30 cellular contexts compared by ENCODE assay signal in the genomic region with DNA sequence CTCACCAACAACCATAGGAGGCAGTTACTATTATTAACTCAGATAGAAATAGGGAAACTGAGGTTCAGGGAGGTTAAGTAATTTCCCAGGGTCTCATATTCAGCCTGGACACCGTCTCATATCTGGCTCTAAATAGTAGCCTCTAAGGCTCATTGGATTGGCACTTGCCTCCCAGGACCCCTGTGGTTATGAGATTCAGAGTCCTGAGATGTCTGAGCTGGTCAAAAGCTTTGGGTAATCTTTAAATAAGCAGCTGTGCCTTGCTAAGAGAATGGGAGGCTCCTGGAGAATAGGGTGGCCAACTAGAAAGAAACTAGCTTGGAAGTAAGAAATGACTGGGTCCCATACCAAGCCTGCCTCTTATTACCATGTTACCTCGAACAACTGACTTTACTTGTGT. TPM values are rescaled to one million over a fixed set of nuclear protein-coding genes. Genes with fewer than 3 reads are reported as not detected.
"Had no signal": no experiment of that assay in that cellular context is flagged by ENCODE, and none has a peak within 500 bp of the region (broad histone marks: within the 10 kb centered on the region; RNA-seq: fewer than 3 reads in every experiment).

No MANE protein-coding gene starts in this region.

- H3K27ac Mint-ChIP-seq: activated CD8-positive, alpha-beta T cell treated with anti-CD3 and anti-CD28 coated beads for 36 hours; activated naive CD4-positive, alpha-beta T cell treated with anti-CD3 and anti-CD28 coated beads, Interleukin-2, amount 50 U/mL, for 24 hours; activated naive CD8-positive, alpha-beta T cell treated with anti-CD3 and anti-CD28 coated beads for 36 hours; activated naive CD8-positive, alpha-beta T cell treated with anti-CD3 and anti-CD28 coated beads, Interleukin-2, amount 50 U/mL, for 24 hours; activated T-helper 17 cell treated with anti-CD3 and anti-CD28 coated beads, Interleukin-2, amount 50 U/mL, for 72 hours had no signal

- H3K36me3 ChIP-seq: adrenal gland, colonic mucosa, gastrocnemius medialis, heart left ventricle had no signal

- H3K9me3 ChIP-seq: colonic mucosa had no signal

- H3K27ac ChIP-seq: adrenal gland, body of pancreas, colonic mucosa, foreskin keratinocyte, gastrocnemius medialis, heart left ventricle had no signal

- H3K4me1 Mint-ChIP-seq: activated naive CD4-positive, alpha-beta T cell treated with anti-CD3 and anti-CD28 coated beads, Interleukin-2, amount 50 U/mL, for 24 hours; activated naive CD8-positive, alpha-beta T cell treated with anti-CD3 and anti-CD28 coated beads for 36 hours; activated naive CD8-positive, alpha-beta T cell treated with anti-CD3 and anti-CD28 coated beads, Interleukin-2, amount 50 U/mL, for 24 hours; activated T-helper 17 cell treated with anti-CD3 and anti-CD28 coated beads, Interleukin-2, amount 50 U/mL, for 72 hours had no signal

- H3K4me1 ChIP-seq: adrenal gland, body of pancreas, colonic mucosa, foreskin keratinocyte, heart left ventricle had no signal

- H3K4me3 ChIP-seq: adrenal gland, body of pancreas, colonic mucosa, gastrocnemius medialis, heart left ventricle had no signal

- H3K27me3 ChIP-seq: adrenal gland, body of pancreas, colonic mucosa, gastrocnemius medialis had no signal

- DNase-seq: activated CD4-positive, alpha-beta T cell treated with anti-CD3 and anti-CD28 coated beads for 1 hour; activated CD4-positive, alpha-beta T cell treated with anti-CD3 and anti-CD28 coated beads for 4 hours; activated CD4-positive, alpha-beta T cell treated with anti-CD3 and anti-CD28 coated beads, Interleukin-2, amount 50 U/mL, for 1 hour; activated CD4-positive, alpha-beta T cell treated with anti-CD3 and anti-CD28 coated beads, Interleukin-2, amount 50 U/mL, for 48 hours; activated CD8-positive, alpha-beta memory T cell treated with anti-CD3 and anti-CD28 coated beads for 24 hours; activated CD8-positive, alpha-beta T cell treated with anti-CD3 and anti-CD28 coated beads for 36 hours; activated effector memory CD4-positive, alpha-beta T cell treated with Interleukin-2 at 50 U/mL for 16 hours; activated gamma-delta T cell treated with Interleukin-2 at 50 U/mL for 16 hours; activated naive CD4-positive, alpha-beta T cell treated with Interleukin-2 at 50 U/mL for 16 hours; activated naive CD8-positive, alpha-beta T cell treated with anti-CD3 and anti-CD28 coated beads for 36 hours; activated naive CD8-positive, alpha-beta T cell treated with anti-CD3 and anti-CD28 coated beads, Interleukin-2, amount 50 U/mL, for 24 hours; activated T-cell treated with anti-CD3 and anti-CD28 coated beads, Interleukin-2, amount 50 U/mL, for 4 hours; adrenal gland; amygdala; body of pancreas; caudate nucleus; cerebellar nuclear complex; colonic mucosa; effector CD8-positive, alpha-beta T cell; foreskin keratinocyte; gastrocnemius medialis; glutamatergic neuron; T-helper 2 cell had no signal

- H3K4me3 Mint-ChIP-seq: activated CD8-positive, alpha-beta T cell treated with anti-CD3 and anti-CD28 coated beads for 36 hours; activated naive CD4-positive, alpha-beta T cell treated with anti-CD3 and anti-CD28 coated beads, Interleukin-2, amount 50 U/mL, for 24 hours; activated naive CD8-positive, alpha-beta T cell treated with anti-CD3 and anti-CD28 coated beads for 36 hours; activated naive CD8-positive, alpha-beta T cell treated with anti-CD3 and anti-CD28 coated beads, Interleukin-2, amount 50 U/mL, for 24 hours; activated T-cell treated with anti-CD3 and anti-CD28 coated beads, Interleukin-2, amount 50 U/mL, for 4 hours; activated T-helper 17 cell treated with anti-CD3 and anti-CD28 coated beads, Interleukin-2, amount 50 U/mL, for 72 hours had no signal

RNA-seq across cellular contexts. Expression of a gene that starts 50.3 kb away (rescaled TPM):
- total RNA-seq: activated CD8-positive, alpha-beta T cell treated with anti-CD3 and anti-CD28 coated beads for 36 hours; activated naive CD8-positive, alpha-beta T cell treated with anti-CD3 and anti-CD28 coated beads for 36 hours; activated T-cell treated with anti-CD3 and anti-CD28 coated beads, Interleukin-2, amount 50 U/mL, for 4 hours; aorta; body of pancreas; colonic mucosa; dermis microvascular lymphatic vessel endothelial cell; epithelial cell of proximal tubule; foreskin keratinocyte; gastrocnemius medialis; T-helper 1 cell treated with Interleukin-12 subunit alpha and Interleukin-12 subunit beta and Interleukin-4 antibody, amounts not matched to agents 30 ng/mL and 1 ng/mL, for 36 hours had no signal
- polyA plus RNA-seq: adrenal gland, aorta, foreskin keratinocyte, heart left ventricle had no signal
